In the genomic region with DNA sequence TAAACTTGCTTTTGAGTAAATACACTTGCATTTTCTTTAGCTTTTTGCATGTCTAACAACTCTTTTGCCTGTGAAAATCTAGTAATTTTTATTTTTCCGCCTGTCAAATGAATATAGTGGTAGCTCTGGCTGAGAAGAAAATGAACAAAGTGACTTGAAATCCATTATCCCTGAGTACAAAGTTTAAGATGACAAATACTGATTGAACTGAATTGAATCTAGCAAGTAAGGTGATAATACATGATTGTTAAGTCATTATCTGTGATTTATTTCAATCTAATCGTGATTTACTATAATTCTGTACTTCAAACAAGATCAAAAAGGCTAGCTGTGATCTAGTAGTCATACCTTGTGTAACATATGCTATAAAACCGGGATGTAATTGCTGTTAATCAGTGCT, we compare ENCODE assay signal across 8 cellular contexts. TPM values are rescaled to one million over a fixed set of nuclear protein-coding genes. Genes with fewer than 3 reads are reported as not detected.
"Had no signal": no experiment of that assay in that cellular context is flagged by ENCODE, and none has a peak within 500 bp of the region (broad histone marks: within the 10 kb centered on the region; RNA-seq: fewer than 3 reads in every experiment).

No MANE protein-coding gene starts in this region.

- H3K27ac ChIP-seq: GM23248, HL-60 had no signal

- H3K4me3 ChIP-seq: GM23248, HAP-1 had no signal

- H3K4me1 ChIP-seq: HAP-1 had no signal

- H3K27ac Mint-ChIP-seq: HFFc6, IgD-negative memory B cell had no signal

- FAIRE-seq: HepG2 had no signal

- H3K4me1 Mint-ChIP-seq: IgD-negative memory B cell had no signal

- H3K9me3 ChIP-seq: HAP-1 had no signal

- H3K4me3 Mint-ChIP-seq: HFFc6, IgD-negative memory B cell had no signal

- H3K36me3 Mint-ChIP-seq: IgD-negative memory B cell had no signal

- DNase-seq: GM23248, GOT3, H7, HFFc6 had no signal

- H3K36me3 ChIP-seq: HAP-1 had no signal

- H3K27me3 Mint-ChIP-seq: IgD-negative memory B cell had no signal

RNA-seq across cellular contexts. Expression of a gene that starts 42.8 kb away (rescaled TPM):
- total RNA-seq: GM23248, HepG2 had no signal
- polyA plus RNA-seq: GM23248, HepG2, IgD-negative memory B cell had no signal
